ENCODE assay signal across 1 cellular context in genomic region chr5:6408260-6408596, GRCh38.
TF ChIP-seq lines count a peak whose summit lies in the region.

No MANE protein-coding gene starts in this region.

TF ChIP-seq in K562, 482 proteins besides CTCF, POLR2A, EP300 and RAD21:
- TF ChIP-seq BRF1 (IDR thresholded peaks at IDR 0.05; ENCODE audit: borderline replicate concordance, extremely low read depth, insufficient read length) (no peak), CCNT2 (IDR thresholded peaks at IDR 0.05; ENCODE audit: borderline replicate concordance, extremely low read depth, insufficient read length, low read depth, low read length) (peak; percentile 4), ZNF324 (CRISPR knock-in tag; IDR thresholded peaks at IDR 0.05) (0 out of 2 replicates have a peak, but pooled peaks have one; percentile 12), ZKSCAN3 (CRISPR knock-in tag; IDR thresholded peaks at IDR 0.05) (no peak), PKNOX1 (IDR thresholded peaks at IDR 0.05) (0 out of 2 replicates have a peak, but pooled peaks have one; percentile 23), ZHX1 (conservative IDR thresholded peaks at IDR 0.05; ENCODE audit: low read length) (no peak), ZNF639 (CRISPR knock-in tag; conservative IDR thresholded peaks at IDR 0.05 in 1 of 2, IDR thresholded peaks at IDR 0.05 in 1 of 2) (0 out of 4 replicates have a peak, but pooled peaks of 1 of the 2 experiments have one; percentile 23), PHF21A (IDR thresholded peaks at IDR 0.05; ENCODE audit: borderline replicate concordance, low read depth) (no peak), CHCHD3 (CRISPR knock-in tag; IDR thresholded peaks at IDR 0.05) (no peak), ERF (CRISPR knock-in tag; IDR thresholded peaks at IDR 0.05) (peak; percentile 82), CBFB (CRISPR knock-in tag; IDR thresholded peaks at IDR 0.05) (0 out of 2 replicates have a peak, but pooled peaks have one; percentile 63), RNF219 (CRISPR knock-in tag; IDR thresholded peaks at IDR 0.05) (no peak), ZNF12 (CRISPR knock-in tag; IDR thresholded peaks at IDR 0.05) (0 out of 2 replicates have a peak, but pooled peaks have one; percentile 48), TCF15 (CRISPR knock-in tag; IDR thresholded peaks at IDR 0.05) (no peak), ZNF444 (CRISPR knock-in tag; IDR thresholded peaks at IDR 0.05) (no peak), PCBP2 (IDR thresholded peaks at IDR 0.05; ENCODE audit: low read depth, low read length, poor library complexity, severe bottlenecking) (no peak), ZNF695 (CRISPR knock-in tag; IDR thresholded peaks at IDR 0.05) (0 out of 2 replicates have a peak, but pooled peaks have one; percentile 70), ZNF589 (CRISPR knock-in tag; IDR thresholded peaks at IDR 0.05; ENCODE audit: low read depth) (peak; percentile 69; the same call in 1 of the 2 replicates), SFPQ (IDR thresholded peaks at IDR 0.05; ENCODE audit: low read depth, low read length) (no peak), ZBTB9 (CRISPR knock-in tag; IDR thresholded peaks at IDR 0.05) (peak; percentile 46; the same call in 1 of the 2 replicates), DLX4 (CRISPR knock-in tag; IDR thresholded peaks at IDR 0.05) (no peak), ZNF583 (CRISPR knock-in tag; IDR thresholded peaks at IDR 0.05) (peak; percentile 35; the same call in 1 of the 2 replicates), HDGF (IDR thresholded peaks at IDR 0.05) (no peak), SMARCA4 (IDR thresholded peaks at IDR 0.05) (0 out of 2 replicates have a peak, but pooled peaks have one; percentile 5), ELF1 (tag; IDR thresholded peaks at IDR 0.05) (no peak), SMARCA5 (IDR thresholded peaks at IDR 0.05) (peak; percentile 79; the same call in 1 of the 2 replicates), BACH1 (tag; IDR thresholded peaks at IDR 0.05) (0 out of 2 replicates have a peak, but pooled peaks have one; percentile 4), TARDBP (IDR thresholded peaks at IDR 0.05) (no peak)
